ENCODE assay signal across 14 cellular contexts in the genomic region with DNA sequence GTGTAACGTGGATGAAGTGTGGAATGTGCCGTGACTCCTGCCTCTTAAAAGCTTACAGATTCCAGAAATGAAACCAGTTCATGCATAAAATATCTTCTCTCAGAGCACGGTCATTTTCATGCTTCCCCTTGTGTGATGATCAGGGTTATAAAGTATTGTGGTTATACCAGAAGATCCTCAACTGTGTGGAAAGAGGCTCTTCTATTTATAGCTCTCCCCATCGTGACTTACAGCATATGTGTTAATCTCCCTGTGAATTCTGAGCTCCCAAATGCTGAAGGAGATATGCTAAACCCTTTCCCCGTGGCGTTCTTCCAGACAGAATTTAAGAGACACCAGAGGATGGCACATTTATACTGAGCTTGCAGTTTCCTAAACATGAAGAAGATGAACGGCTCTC.
DNase-seq lines count a peak whose midpoint lies in the region; ATAC-seq and TF ChIP-seq lines count a peak whose summit lies in the region.
"Had no signal": no experiment of that assay in that cellular context is flagged by ENCODE, and none has a peak within 500 bp of the region (broad histone marks: within the 10 kb centered on the region; RNA-seq: fewer than 3 reads in every experiment).

No MANE protein-coding gene starts in this region.

- H3K4me1 ChIP-seq in BLaER1 treated with 17β-estradiol and CSF1 and Interleukin-3, amounts not matched to agents 10 nM and 100 nM: peaks cover 21 to 51% (median 35%) of the 10 kb centered on the region in 10 experiments
- H3K4me1 ChIP-seq in adipocyte (ENCODE audit: control insufficient read depth, insufficient read depth, low read length) (peaks cover 32% of the 10 kb centered on the region), parathyroid adenoma (no peaks in the 10 kb centered on the region)
- H3K4me1 ChIP-seq: HAP-1 had no signal

- H3K4me3 Mint-ChIP-seq in stimulated activated memory B cell treated with anti-CD40 and anti-IgM and Interleukin-4, amounts not matched to agents 10 μg/mL and 1 μg/mL and 100 μg/mL, for 72 hours: no peak overlapping the region

- peak overlapping the region in 6 of 10 experiments; percentile 22 to 58 (median 26); a peak in 10 of 20 replicates for H3K4me3 ChIP-seq in BLaER1 treated with 17β-estradiol and CSF1 and Interleukin-3, amounts not matched to agents 10 nM and 100 nM
- H3K4me3 ChIP-seq in adipocyte (ENCODE audit: low read length) (peak overlapping the region; percentile 49), parathyroid adenoma (ENCODE audit: low read depth, low read length) (no peak overlapping the region)
- H3K4me3 ChIP-seq: HAP-1, SK-N-MC had no signal

- no peaks in the 10 kb centered on the region for H3K79me2 ChIP-seq in parathyroid adenoma

- H3K27ac ChIP-seq in BLaER1 treated with 17β-estradiol and CSF1 and Interleukin-3, amounts not matched to agents 10 nM and 100 nM: peak overlapping the region; percentile 23 to 80 (median 67); a peak in 21 of 22 replicates
- no peak overlapping the region for H3K27ac ChIP-seq in parathyroid adenoma
- H3K27ac ChIP-seq: epithelial cell of prostate, SK-N-MC had no signal

- no peaks in the 10 kb centered on the region for H3K9me3 ChIP-seq in BLaER1 treated with 17β-estradiol and CSF1 and Interleukin-3, amounts not matched to agents 10 nM and 100 nM (replicated peaks in 1 of 11)
- H3K9me3 ChIP-seq in adipocyte (ENCODE audit: control insufficient read depth, low read length) (no peaks in the 10 kb centered on the region), parathyroid adenoma (ENCODE audit: control insufficient read depth, low read length) (no peaks in the 10 kb centered on the region)

- peaks cover 26% of the 10 kb centered on the region for H3K27me3 Mint-ChIP-seq in stimulated activated memory B cell treated with anti-CD40 and anti-IgM and Interleukin-4, amounts not matched to agents 10 μg/mL and 1 μg/mL and 100 μg/mL, for 72 hours

- H3K9ac ChIP-seq in BLaER1 treated with 17β-estradiol and CSF1 and Interleukin-3, amounts not matched to agents 10 nM and 100 nM: peak overlapping the region; percentile 9 to 68 (median 52); a peak in 19 of 22 replicates
- peak overlapping the region; percentile 22 for H3K9ac ChIP-seq in adipocyte (ENCODE audit: low read length)
- H3K9ac ChIP-seq in parathyroid adenoma: no peak overlapping the region

- DNase-seq in Kasumi-1 (lab: John Stamatoyannopoulos, UW): peak; percentile 80 to 83
- peak; percentile 14 for DNase-seq in adipocyte (ENCODE audit: low read depth)
- no peak for DNase-seq in erythroblast (lab: John Stamatoyannopoulos, UW)
- DNase-seq in NCI-H345 treated with DMSO at 0.1 percent for 48 hours (lab: John Stamatoyannopoulos, UW; ENCODE audit: unreplicated experiment): no peak
- DNase-seq: activated CD4-positive, alpha-beta T cell treated with anti-CD3 and anti-CD28 coated beads for 48 hours; activated gamma-delta T cell treated with Interleukin-2 at 50 U/mL for 16 hours had no signal

- TF ChIP-seq POLR2A in erythroblast (IDR thresholded peaks at IDR 0.05; ENCODE audit: low read length): no peak

- H3K4me1 Mint-ChIP-seq in stimulated activated memory B cell treated with anti-CD40 and anti-IgM and Interleukin-4, amounts not matched to agents 10 μg/mL and 1 μg/mL and 100 μg/mL, for 72 hours: peaks cover 5% of the 10 kb centered on the region
- H3K4me1 Mint-ChIP-seq: IgD-negative memory B cell had no signal

- H3K36me3 Mint-ChIP-seq in stimulated activated memory B cell treated with anti-CD40 and anti-IgM and Interleukin-4, amounts not matched to agents 10 μg/mL and 1 μg/mL and 100 μg/mL, for 72 hours: no peaks in the 10 kb centered on the region
- H3K36me3 Mint-ChIP-seq: IgD-negative memory B cell had no signal

- H3K9me3 Mint-ChIP-seq in stimulated activated memory B cell treated with anti-CD40 and anti-IgM and Interleukin-4, amounts not matched to agents 10 μg/mL and 1 μg/mL and 100 μg/mL, for 72 hours: no peaks in the 10 kb centered on the region
- H3K9me3 Mint-ChIP-seq: IgD-negative memory B cell had no signal

- H3K36me3 ChIP-seq in BLaER1 treated with 17β-estradiol and CSF1 and Interleukin-3, amounts not matched to agents 10 nM and 100 nM: peaks cover 0 to 37% (median 9%) of the 10 kb centered on the region in 11 experiments; a peak in 9 of 22 replicates
- H3K36me3 ChIP-seq in adipocyte (ENCODE audit: control insufficient read depth, insufficient read depth, low read length, severe bottlenecking) (no peaks in the 10 kb centered on the region), parathyroid adenoma (ENCODE audit: control insufficient read depth, insufficient read depth, low read length) (no peaks in the 10 kb centered on the region)
- H3K36me3 ChIP-seq: HAP-1 had no signal

- peak overlapping the region; percentile 49 for H2AFZ ChIP-seq in parathyroid adenoma

- H3K27ac Mint-ChIP-seq in stimulated activated memory B cell treated with anti-CD40 and anti-IgM and Interleukin-4, amounts not matched to agents 10 μg/mL and 1 μg/mL and 100 μg/mL, for 72 hours: no peak overlapping the region

- H4K20me1 ChIP-seq in BLaER1 treated with 17β-estradiol and CSF1 and Interleukin-3, amounts not matched to agents 10 nM and 100 nM: peaks cover 0 to 60% (median 0%) of the 10 kb centered on the region in 11 experiments; a peak in 9 of 22 replicates

- no peaks in the 10 kb centered on the region for H3K27me3 ChIP-seq in BLaER1 treated with 17β-estradiol and CSF1 and Interleukin-3, amounts not matched to agents 10 nM and 100 nM
- H3K27me3 ChIP-seq in adipocyte (replicated peaks; ENCODE audit: control insufficient read depth, insufficient read depth, low read length) (peaks cover 37% of the 10 kb centered on the region), parathyroid adenoma (ENCODE audit: control insufficient read depth, insufficient read depth, low read length) (no peaks in the 10 kb centered on the region)

- ATAC-seq in stimulated activated memory B cell treated with anti-CD40 and anti-IgM and Interleukin-4, amounts not matched to agents 10 μg/mL and 1 μg/mL and 100 μg/mL, for 72 hours: no peak
- no peak for ATAC-seq in HG03175 (IDR thresholded peaks at IDR 0.05; ENCODE audit: unreplicated experiment)

- peak overlapping the region; percentile 77 to 93 (median 83) for H3K4me2 ChIP-seq in BLaER1 treated with 17β-estradiol and CSF1 and Interleukin-3, amounts not matched to agents 10 nM and 100 nM
- H3K4me2 ChIP-seq in parathyroid adenoma (ENCODE audit: low read length): no peak overlapping the region

- TF ChIP-seq CTCF in parathyroid adenoma (IDR thresholded peaks at IDR 0.05): no peak

Comparison
In these comparisons a context has a peak if more than half of its experiments do, and no peak if none do; other contexts are left out.
1. DNase-seq: peak in Kasumi-1 (2 of 2) and adipocyte (single experiment); none in erythroblast (0 of 2) and NCI-H345 treated with DMSO at 0.1 percent for 48 hours (single experiment).